In genomic region chr16:89273741-89274472, GRCh38 we compare ENCODE assay signal across 14 cellular contexts.
"Had no signal": no experiment of that assay in that cellular context is flagged by ENCODE, and none has a peak within 500 bp of the region (broad histone marks: within the 10 kb centered on the region; RNA-seq: fewer than 3 reads in every experiment).

No MANE protein-coding gene starts in this region.

- H3K9me3 Mint-ChIP-seq: immature natural killer cell; natural killer cell; stimulated activated naive CD8-positive, alpha-beta T cell treated with anti-CD3 and anti-CD28 coated beads, Interleukin-15, amount 100 ng/mL, for 72 hours had no signal

- H3K36me3 Mint-ChIP-seq: natural killer cell had no signal

- H3K27ac ChIP-seq: brain microvascular endothelial cell, esophagus muscularis mucosa, thoracic aorta, VCaP had no signal

- H3K27me3 ChIP-seq: brain microvascular endothelial cell, esophagus muscularis mucosa had no signal

- H3K9me3 ChIP-seq: esophagus muscularis mucosa, mucosa of descending colon, thoracic aorta had no signal

- DNase-seq: activated CD4-positive, alpha-beta T cell treated with anti-CD3 and anti-CD28 coated beads for 48 hours; activated gamma-delta T cell; activated T-cell treated with anti-CD3 and anti-CD28 coated beads for 4 hours; amniotic stem cell; brain microvascular endothelial cell; immature natural killer cell; left colon; natural killer cell; stimulated activated CD4-positive, alpha-beta T cell treated with anti-CD3 and anti-CD28 coated beads, Interleukin-12 subunit alpha, Interleukin-12 subunit beta, amount 100 ng/mL, for 4 hours; stimulated activated naive CD8-positive, alpha-beta T cell treated with anti-CD3 and anti-CD28 coated beads, Interleukin-15, amount 100 ng/mL, for 72 hours had no signal

- H3K27me3 Mint-ChIP-seq: stimulated activated naive CD8-positive, alpha-beta T cell treated with anti-CD3 and anti-CD28 coated beads, Interleukin-15, amount 100 ng/mL, for 72 hours had no signal

- H3K4me1 ChIP-seq: esophagus muscularis mucosa had no signal

- ATAC-seq: left colon; mucosa of descending colon; natural killer cell; stimulated activated naive CD8-positive, alpha-beta T cell treated with anti-CD3 and anti-CD28 coated beads, Interleukin-15, amount 100 ng/mL, for 72 hours had no signal

- H3K4me3 Mint-ChIP-seq: immature natural killer cell, natural killer cell had no signal

- H3K4me3 ChIP-seq: esophagus muscularis mucosa, mucosa of descending colon, thoracic aorta had no signal
